Comparison of ENCODE assay signal across 8 cellular contexts in genomic region chr7:90244565-90244908, GRCh38. TPM values are rescaled to one million over a fixed set of nuclear protein-coding genes. Genes with fewer than 3 reads are reported as not detected.
DNase-seq lines count a peak whose midpoint lies in the region; ATAC-seq and TF ChIP-seq lines count a peak whose summit lies in the region.

No MANE protein-coding gene starts in this region.

- DNase-seq in CD14-positive monocyte (ENCODE audit: low spot score), result no peak
- DNase-seq in IMR-90, result no peak
- DNase-seq in OCI-M1 (lab: John Stamatoyannopoulos, UW), result no peak
- no peak for DNase-seq in germinal center (ENCODE audit: low spot score)
- no peak for DNase-seq in stimulated activated naive CD4-positive, alpha-beta T cell (lab: John Stamatoyannopoulos, UW)

- H2BK120ac ChIP-seq in IMR-90 (ENCODE audit: low read depth, low read length), result peak overlapping the region; percentile 63; the same call in 1 of the 2 replicates

- peak overlapping the region; percentile 65; the same call in 1 of the 2 replicates for H3K23ac ChIP-seq in IMR-90 (ENCODE audit: low read depth, low read length)

- intact Hi-C loops in CD14-positive monocyte (cut with micrococcal nuclease), result loop anchor here (10.0 kb wide), 1 partner anchor 100 kb away; the partner anchor contains the start of gene GTPBP10 (in 2 of the 2)
- intact Hi-C loops in IMR-90 (cut with micrococcal nuclease), result no loop called here

- H3K9ac ChIP-seq in IMR-90 (ENCODE audit: low read depth, low read length) (peak overlapping the region; percentile 89), duodenal mucosa (ENCODE audit: low read depth in 1 of 2, low read length in 2 of 2) (peak overlapping the region; percentile 83 to 84), neural cell (ENCODE audit: low read length) (peak overlapping the region; percentile 64)

- H3K27ac ChIP-seq in IMR-90 (ENCODE audit: insufficient read depth, low read length), result no peak overlapping the region; the same call in 1 of the 2 replicates
- H3K27ac ChIP-seq in duodenal mucosa (ENCODE audit: low read depth, low read length), result no peak overlapping the region
- H3K27ac ChIP-seq in neural cell (ENCODE audit: low read length), result no peak overlapping the region

- H3K9me1 ChIP-seq in IMR-90 (ENCODE audit: insufficient read depth, low read length), result no peaks in the 10 kb centered on the region

- H3K56ac ChIP-seq in IMR-90 (ENCODE audit: extremely low read depth, insufficient read depth, low read length), result 0 out of 2 replicates have a peak overlapping the region, but pooled peaks have one; percentile 47

- H4K8ac ChIP-seq in IMR-90 (ENCODE audit: low read depth in 2 of 2, low read length in 2 of 2), result peak overlapping the region; percentile 71 to 92

- H4K91ac ChIP-seq in IMR-90 (ENCODE audit: insufficient read depth, low read depth, low read length), result peak overlapping the region; percentile 77; the same call in 1 of the 2 replicates

- H3K4me1 ChIP-seq in IMR-90 (ENCODE audit: control insufficient read depth, insufficient read depth, low read length) (no peaks in the 10 kb centered on the region), duodenal mucosa (ENCODE audit: control insufficient read depth in 1 of 2, insufficient read depth in 2 of 2, low read length in 2 of 2) (peaks cover 19 to 24% of the 10 kb centered on the region in 2 donors)

- peak overlapping the region; percentile 85; the same call in 1 of the 2 replicates for H3K4ac ChIP-seq in IMR-90 (ENCODE audit: low read depth, low read length)

- H2BK5ac ChIP-seq in IMR-90 (ENCODE audit: low read depth, low read length, poor library complexity, severe bottlenecking), result no peak overlapping the region

- in situ Hi-C loops in IMR-90 (cut with MboI; ENCODE audit: low sequenced_read_pairs), result no loop called here

- H3K79me1 ChIP-seq in IMR-90 (ENCODE audit: low read depth in 1 of 2, low read length in 2 of 2), result no peaks in the 10 kb centered on the region

- H4K20me1 ChIP-seq in IMR-90 (ENCODE audit: insufficient read depth, low read length), result no peaks in the 10 kb centered on the region
- H4K20me1 ChIP-seq in neural cell (ENCODE audit: insufficient read depth), result no peaks in the 10 kb centered on the region

- peak overlapping the region; percentile 87 for H3K14ac ChIP-seq in IMR-90 (replicated peaks; ENCODE audit: low read depth, low read length)

- H2AK9ac ChIP-seq in IMR-90 (replicated peaks; ENCODE audit: low read depth, low read length, poor library complexity), result no peak overlapping the region

- no TSS peak for BruUV-seq in IMR-90 (replicated peaks; lab: Mats Ljungman, UMichigan)

- no peak; the same call in 1 of the 2 replicates for ATAC-seq in IMR-90 (ENCODE audit: low read depth)
- ATAC-seq in esophagus mucosa, result no peak

- H3K9me3 ChIP-seq in IMR-90 (ENCODE audit: control insufficient read depth, insufficient read depth, low read length), result no peaks in the 10 kb centered on the region
- no peaks in the 10 kb centered on the region for H3K9me3 ChIP-seq in duodenal mucosa (ENCODE audit: control insufficient read depth in 1 of 2, low read length in 2 of 2)
- no peaks in the 10 kb centered on the region for H3K9me3 ChIP-seq in neural cell (ENCODE audit: low read length)

- peaks cover 0 to 3% of the 10 kb centered on the region in 2 donors for H3K36me3 Mint-ChIP-seq in CD14-positive monocyte

- H3K27me3 ChIP-seq in IMR-90 (ENCODE audit: control insufficient read depth, insufficient read depth, low read length), result no peaks in the 10 kb centered on the region; the same call in none of the 2 replicates
- H3K27me3 ChIP-seq in duodenal mucosa (ENCODE audit: control insufficient read depth in 1 of 2, insufficient read depth in 2 of 2, low read length in 2 of 2), result no peaks in the 10 kb centered on the region
- H3K27me3 ChIP-seq in neural cell (ENCODE audit: insufficient read depth, low read depth, low read length), result peaks cover 6% of the 10 kb centered on the region

- CTCF ChIA-PET in IMR-90 (lab: Yijun Ruan, JAX), result no interaction called here

- H3K9me2 ChIP-seq in neural cell (ENCODE audit: insufficient read depth, low read length), result no peaks in the 10 kb centered on the region

- H2AK5ac ChIP-seq in IMR-90 (ENCODE audit: low read depth, low read length), result no peak overlapping the region

- peak overlapping the region; percentile 82 for H4K5ac ChIP-seq in IMR-90 (ENCODE audit: low read depth, low read length)

- no peaks in the 10 kb centered on the region for H3K79me2 ChIP-seq in neural cell (replicated peaks; ENCODE audit: insufficient read depth, low read length)

- dilution Hi-C loops in IMR-90 (cut with HindIII; ENCODE audit: low sequenced_read_pairs, unreplicated experiment), result no loop called here

- TF ChIP-seq POLR2A in IMR-90 (IDR thresholded peaks at IDR 0.05; ENCODE audit: low read depth, low read length), result no peak

- peaks cover 0 to 6% (median 0%) of the 10 kb centered on the region in 7 donors for H3K9me3 Mint-ChIP-seq in CD14-positive monocyte

- H3K4me2 ChIP-seq in IMR-90 (ENCODE audit: low read depth, low read length) (peak overlapping the region; percentile 81), neural cell (ENCODE audit: low read length) (no peak overlapping the region)

- peaks cover 24% of the 10 kb centered on the region for H3K4me1 Mint-ChIP-seq in CD14-positive monocyte

- no peaks in the 10 kb centered on the region for H3F3A ChIP-seq in neural cell (ENCODE audit: insufficient read depth, low read length, poor library complexity, severe bottlenecking)

- H3K4me3 ChIP-seq in IMR-90 (ENCODE audit: insufficient read depth, low read depth, low read length), result peak overlapping the region; percentile 92
- peak overlapping the region; percentile 94 to 96 for H3K4me3 ChIP-seq in duodenal mucosa (ENCODE audit: low read depth in 1 of 2, low read length in 2 of 2)
- peak overlapping the region; percentile 89 for H3K4me3 ChIP-seq in neural cell (ENCODE audit: low read length)

- H3K36me3 ChIP-seq in IMR-90 (ENCODE audit: control insufficient read depth, insufficient read depth, low read length), result no peaks in the 10 kb centered on the region
- H3K36me3 ChIP-seq in duodenal mucosa (ENCODE audit: control insufficient read depth in 1 of 2, insufficient read depth in 2 of 2, low read length in 2 of 2), result no peaks in the 10 kb centered on the region
- no peaks in the 10 kb centered on the region for H3K36me3 ChIP-seq in neural cell (ENCODE audit: insufficient read depth, low read length)

- TF ChIP-seq CTCF in CD14-positive monocyte (IDR thresholded peaks at IDR 0.05) (no peak), IMR-90 (conservative IDR thresholded peaks at IDR 0.05; ENCODE audit: low read depth, low read length) (no peak), neural cell (IDR thresholded peaks at IDR 0.05; ENCODE audit: poor library complexity, severe bottlenecking) (no peak)

- H2BK15ac ChIP-seq in IMR-90 (ENCODE audit: low read depth, low read length), result no peak overlapping the region

- peak overlapping the region; percentile 100 for H2AFZ ChIP-seq in IMR-90 (replicated peaks; ENCODE audit: low read length, poor library complexity)
- peak overlapping the region; percentile 70 for H2AFZ ChIP-seq in neural cell (ENCODE audit: low read depth, low read length)

- TF ChIP-seq EP300 in neural cell (conservative IDR thresholded peaks at IDR 0.05; ENCODE audit: poor library complexity, severe bottlenecking), result no peak

- TF ChIP-seq RAD21 in IMR-90 (IDR thresholded peaks at IDR 0.05; ENCODE audit: low read length), result no peak
- TF ChIP-seq RAD21 in neural cell (conservative IDR thresholded peaks at IDR 0.05), result no peak

- peak overlapping the region in 2 of 7 donors; percentile 51 to 77 for H3K27ac Mint-ChIP-seq in CD14-positive monocyte

- H2BK20ac ChIP-seq in IMR-90 (ENCODE audit: low read depth, low read length), result no peak overlapping the region

- POLR2A ChIA-PET in IMR-90 (lab: Charles Lee; ENCODE audit: unreplicated experiment), result no interaction called here

- H3K18ac ChIP-seq in IMR-90 (ENCODE audit: low read depth, low read length), result peak overlapping the region; percentile 72; the same call in 1 of the 2 replicates

- H3K4me3 Mint-ChIP-seq in CD14-positive monocyte, result peak overlapping the region; percentile 91 to 97

- H3K27me3 Mint-ChIP-seq in CD14-positive monocyte (ENCODE audit: low read depth in 3 of 3), result peaks cover 36 to 45% (median 38%) of the 10 kb centered on the region in 3 donors

- WGBS in IMR-90 (ENCODE audit: extremely low coverage in 2 of 2, insufficient read length in 1 of 2), 2 experiments, result no CpG with 5 or more reads among the region's 6 CpGs

TF ChIP-seq in IMR-90, 13 proteins besides CTCF, POLR2A, EP300 and RAD21 (continues in another document):
- no peak for TF ChIP-seq NFE2L2 (IDR thresholded peaks at IDR 0.05; ENCODE audit: low read depth, low read length)
- TF ChIP-seq FOS (IDR thresholded peaks at IDR 0.05; ENCODE audit: low read depth, low read length), result no peak
- TF ChIP-seq CEBPB (IDR thresholded peaks at IDR 0.05; ENCODE audit: low read depth, low read length), result no peak
- TF ChIP-seq MAZ (IDR thresholded peaks at IDR 0.05; ENCODE audit: borderline replicate concordance, low read depth, low read length), result no peak
- no peak for TF ChIP-seq RFX5 (IDR thresholded peaks at IDR 0.05; ENCODE audit: low read depth, low read length)
- TF ChIP-seq SMC3 (IDR thresholded peaks at IDR 0.05; ENCODE audit: low read depth, low read length), result no peak

TF ChIP-seq in neural cell, 6 proteins besides CTCF, POLR2A, EP300 and RAD21 (continues in another document):
- TF ChIP-seq EZH2 (IDR thresholded peaks at IDR 0.05; ENCODE audit: borderline replicate concordance, insufficient read depth, low read length, poor library complexity, severe bottlenecking), result no peak
- no peak for TF ChIP-seq TAF1 (IDR thresholded peaks at IDR 0.05; ENCODE audit: low read depth)
- no peak for TF ChIP-seq MXI1 (conservative IDR thresholded peaks at IDR 0.05; ENCODE audit: poor library complexity, severe bottlenecking)
- TF ChIP-seq SMC3 (conservative IDR thresholded peaks at IDR 0.05; ENCODE audit: poor library complexity), result no peak

RNA-seq across cellular contexts. Expression of gene CFAP69, which starts 0.4 kb away (rescaled TPM):
- polyA plus RNA-seq in CD14-positive monocyte (not detected), IMR-90 (2012; rRNA removed) (0.50 and 0.86 TPM in 2 replicates), neural cell (5.9 and 6.2 TPM in 2 replicates)
- total RNA-seq in IMR-90 (2012; rRNA removed) (0.72 and 1.7 TPM in 2 replicates), esophagus mucosa (1.1 TPM)
- 0.13 and 0.74 TPM in 2 replicates for polyA plus RNA-seq in IMR-90 (2012; cell fraction: cytosol; rRNA removed)
- 1.3 and 2.8 TPM in 2 replicates for polyA plus RNA-seq in IMR-90 (2012; cell fraction: nucleus; rRNA removed; ENCODE audit: low replicate concordance)
- 5.8 and 9.3 TPM in 2 replicates for polyA minus RNA-seq in neural cell

RNA-seq across cellular contexts. Expression of gene STEAP2, which starts 33.0 kb away (rescaled TPM):
- not detected for polyA plus RNA-seq in CD14-positive monocyte
- total RNA-seq in IMR-90 (2012; rRNA removed), result 3.9 and 4.2 TPM in 2 replicates
- 1.7 and 1.8 TPM in 2 replicates for polyA plus RNA-seq in IMR-90 (2012; rRNA removed)
- 0.45 and 0.51 TPM in 2 replicates for polyA plus RNA-seq in IMR-90 (2012; cell fraction: cytosol; rRNA removed)
- polyA plus RNA-seq in IMR-90 (2012; cell fraction: nucleus; rRNA removed; ENCODE audit: low replicate concordance), result 0.67 and 4.7 TPM in 2 replicates
- polyA plus RNA-seq in neural cell, result 4.6 and 5.9 TPM in 2 replicates
- polyA minus RNA-seq in neural cell, result 6.3 and 9.1 TPM in 2 replicates
- total RNA-seq in esophagus mucosa, result 2.4 TPM
